1 cellular context compared by ENCODE assay signal in genomic region chr16:2121325-2121724, GRCh38.
TF ChIP-seq lines count a peak whose summit lies in the region.

No MANE protein-coding gene starts in this region.

TF ChIP-seq in HepG2, 621 proteins besides CTCF, POLR2A, EP300 and RAD21:
- TF ChIP-seq STAG1 (CRISPR knock-in tag; IDR thresholded peaks at IDR 0.05): peak; percentile 50
- peak; percentile 31; the same call in 1 of the 2 replicates for TF ChIP-seq SMC3 (IDR thresholded peaks at IDR 0.05; ENCODE audit: low read length)
